Comparison of ENCODE assay signal across 29 cellular contexts in genomic region chr4:170386974-170387373, GRCh38.
A peak's percentile ranks its signal among the peaks of the same experiment; 100 is the strongest.
DNase-seq lines count a peak whose midpoint lies in the region; ATAC-seq and TF ChIP-seq lines count a peak whose summit lies in the region.
"Had no signal": no experiment of that assay in that cellular context is flagged by ENCODE, and none has a peak within 500 bp of the region (broad histone marks: within the 10 kb centered on the region; RNA-seq: fewer than 3 reads in every experiment).

No MANE protein-coding gene starts in this region.

- no peak overlapping the region for H2AFZ ChIP-seq in mammary epithelial cell (ENCODE audit: low read depth, low read length)

- peaks cover 11% of the 10 kb centered on the region for H3K4me1 Mint-ChIP-seq in MCF 10A (ENCODE audit: insufficient read depth, unreplicated experiment)
- H3K4me1 Mint-ChIP-seq: activated naive CD4-positive, alpha-beta T cell treated with anti-CD3 and anti-CD28 coated beads, Interleukin-2, amount 50 U/mL, for 24 hours had no signal

- in situ Hi-C loops in mammary epithelial cell (cut with MboI; ENCODE audit: low sequenced_read_pairs in 2 of 2), result no loop called here

- H4K20me1 ChIP-seq in mammary epithelial cell (ENCODE audit: insufficient read depth, low read length), result no peaks in the 10 kb centered on the region

- dilution Hi-C loops in mammary epithelial cell (cut with HindIII; ENCODE audit: low sequenced_read_pairs), result no loop called here

- intact Hi-C loops in mammary epithelial cell (cut with micrococcal nuclease), result no loop called here
- intact Hi-C loops in MCF 10A (cut with micrococcal nuclease), result no loop called here
- intact Hi-C loops in mucosa of descending colon (cut with DNase I, micrococcal nuclease), result no loop called here

- no peak overlapping the region for H3K9ac ChIP-seq in mammary epithelial cell (ENCODE audit: insufficient read depth, low read length)

- H3K9me3 ChIP-seq in mammary epithelial cell (replicated peaks; ENCODE audit: insufficient read depth, low read length) (no peaks in the 10 kb centered on the region), mucosa of descending colon (no peaks in the 10 kb centered on the region)
- H3K9me3 ChIP-seq: ascending aorta, testis had no signal

- H3K4me1 ChIP-seq in mammary epithelial cell (ENCODE audit: insufficient read depth, low read length) (peaks cover 45% of the 10 kb centered on the region), mucosa of descending colon (ENCODE audit: low read depth) (no peaks in the 10 kb centered on the region)
- H3K4me1 ChIP-seq: ascending aorta, sigmoid colon, testis had no signal

- H3K4me3 Mint-ChIP-seq in MCF 10A (ENCODE audit: unreplicated experiment), result no peak overlapping the region
- H3K4me3 Mint-ChIP-seq: activated CD8-positive, alpha-beta T cell treated with anti-CD3 and anti-CD28 coated beads, Interleukin-2, amount 10 ng/mL, durations not matched to agents 7 days and 5 days; activated naive CD4-positive, alpha-beta T cell treated with anti-CD3 and anti-CD28 coated beads, Interleukin-2, amount 50 U/mL, for 24 hours; CD4-positive, alpha-beta T cell; T-helper 1 cell treated with Interleukin-12 subunit alpha and Interleukin-12 subunit beta and Interleukin-4 antibody, amounts not matched to agents 30 μg/mL and 1 μg/mL, for 36 hours had no signal

- H3K4me2 ChIP-seq in mammary epithelial cell (ENCODE audit: insufficient read depth, low read depth, low read length), result no peak overlapping the region

- no peak overlapping the region for H3K27ac ChIP-seq in mammary epithelial cell (ENCODE audit: insufficient read depth, low read depth, low read length)
- H3K27ac ChIP-seq: 22Rv1, ascending aorta, foreskin keratinocyte, RWPE1, sigmoid colon, testis had no signal

- H3K4me3 ChIP-seq in mammary epithelial cell (replicated peaks in 1 of 3; ENCODE audit: insufficient read depth in 1 of 3, low read depth in 2 of 3, low read length in 3 of 3) (no peak overlapping the region), mucosa of descending colon (no peak overlapping the region)
- H3K4me3 ChIP-seq: ascending aorta, sigmoid colon, testis had no signal

- H3K27me3 Mint-ChIP-seq in MCF 10A (ENCODE audit: insufficient read depth, unreplicated experiment), result no peaks in the 10 kb centered on the region
- H3K27me3 Mint-ChIP-seq: activated naive CD4-positive, alpha-beta T cell treated with anti-CD3 and anti-CD28 coated beads, Interleukin-2, amount 50 U/mL, for 24 hours; CD4-positive, alpha-beta T cell had no signal

- no peak overlapping the region for H3K27ac Mint-ChIP-seq in MCF 10A (ENCODE audit: low read depth, unreplicated experiment)
- H3K27ac Mint-ChIP-seq: activated CD8-positive, alpha-beta T cell treated with anti-CD3 and anti-CD28 coated beads, Interleukin-2, amount 10 ng/mL, durations not matched to agents 7 days and 5 days; activated naive CD4-positive, alpha-beta T cell treated with anti-CD3 and anti-CD28 coated beads, Interleukin-2, amount 50 U/mL, for 24 hours; activated T-helper 2 cell treated with anti-CD3 and anti-CD28 coated beads, Interferon-gamma antibody, Interleukin-2, Interleukin-4, amounts not matched to agents 10 μg/mL and 5 μg/mL and 100 μg/mL, durations not matched to agents 14 hours and 24 hours and 36 hours; CD4-positive, alpha-beta T cell; T-helper 1 cell treated with Interleukin-12 subunit alpha and Interleukin-12 subunit beta and Interleukin-4 antibody, amounts not matched to agents 30 μg/mL and 1 μg/mL, for 36 hours had no signal

- no peaks in the 10 kb centered on the region for H3K9me3 Mint-ChIP-seq in MCF 10A (ENCODE audit: unreplicated experiment)

- H3K36me3 ChIP-seq in mammary epithelial cell (ENCODE audit: insufficient read depth, low read length) (no peaks in the 10 kb centered on the region), mucosa of descending colon (ENCODE audit: low read depth) (no peaks in the 10 kb centered on the region)
- H3K36me3 ChIP-seq: ascending aorta, sigmoid colon had no signal

- ATAC-seq in HG03378 (IDR thresholded peaks at IDR 0.05; ENCODE audit: unreplicated experiment), result no peak
- no peak for ATAC-seq in mucosa of descending colon
- ATAC-seq in GM19463 (IDR thresholded peaks at IDR 0.05; ENCODE audit: unreplicated experiment), result no peak
- ATAC-seq: activated CD8-positive, alpha-beta T cell treated with anti-CD3 and anti-CD28 coated beads, Interleukin-2, amount 10 ng/mL, durations not matched to agents 7 days and 5 days; left colon had no signal

- BruUV-seq in mammary epithelial cell (replicated peaks; lab: Mats Ljungman, UMichigan) (no TSS peak), MCF 10A (replicated peaks; lab: Mats Ljungman, UMichigan) (no TSS peak)

- no peaks in the 10 kb centered on the region for H3K79me2 ChIP-seq in mammary epithelial cell (ENCODE audit: insufficient read depth, low read length)

- CTCF ChIA-PET in mammary epithelial cell (lab: Charles Lee; ENCODE audit: low non-redundant PET) (no interaction called here), MCF 10A (lab: Yijun Ruan, JAX) (no interaction called here)

- 90% methylated on average over 2 of the region's 2 CpGs for WGBS in mammary epithelial cell (ENCODE audit: low coverage, missing lambda C conversion rate)

- H3K27me3 ChIP-seq in mammary epithelial cell (ENCODE audit: insufficient read depth, low read length), result no peaks in the 10 kb centered on the region
- H3K27me3 ChIP-seq: ascending aorta, foreskin keratinocyte, sigmoid colon, testis had no signal

- peak; percentile 40 for DNase-seq in mammary epithelial cell
- no peak for DNase-seq in MCF 10A (ENCODE audit: unreplicated experiment)
- DNase-seq in amniotic epithelial cell (ENCODE audit: low read depth), result peak; percentile 99
- DNase-seq in fibroblast of peridontal ligament (ENCODE audit: extremely low read depth), result peak; percentile 78
- DNase-seq in mucosa of descending colon, result no peak
- DNase-seq in C1 segment of cervical spinal cord (lab: John Stamatoyannopoulos, UW), result no peak
- DNase-seq: activated CD8-positive, alpha-beta T cell treated with anti-CD3 and anti-CD28 coated beads, Interleukin-2, amount 10 ng/mL, durations not matched to agents 7 days and 5 days; CD4-positive, alpha-beta T cell; cerebellar nuclear complex; H7; KBM-7; left colon; mesenchymal stem cell; NCI-H1417 treated with DMSO at 0.1 percent for 48 hours; NCI-H2081; NCI-H2227 treated with DMSO at 0.1 percent for 48 hours; NCI-H774; sigmoid colon; stimulated activated naive CD4-positive, alpha-beta T cell; testis had no signal

- TF ChIP-seq CTCF in mammary epithelial cell (conservative IDR thresholded peaks at IDR 0.05 in 1 of 2, IDR thresholded peaks at IDR 0.05 in 1 of 2; ENCODE audit: extremely low read depth in 1 of 2, insufficient read depth in 1 of 2, low read depth in 1 of 2, low read length in 2 of 2) (no peak), MCF 10A (IDR thresholded peaks at IDR 0.05; ENCODE audit: unreplicated experiment) (no peak), mucosa of descending colon (IDR thresholded peaks at IDR 0.05) (no peak)

- POLR2A ChIA-PET in MCF 10A (lab: Yijun Ruan, JAX), result no interaction called here

- H3K36me3 Mint-ChIP-seq in MCF 10A (ENCODE audit: insufficient read depth, unreplicated experiment), result no peaks in the 10 kb centered on the region
- H3K36me3 Mint-ChIP-seq: activated naive CD4-positive, alpha-beta T cell treated with anti-CD3 and anti-CD28 coated beads, Interleukin-2, amount 50 U/mL, for 24 hours had no signal

Comparison
In these comparisons a context has a peak if more than half of its experiments do, and no peak if none do; other contexts are left out.
1. DNase-seq: peak in mammary epithelial cell (single experiment), amniotic epithelial cell (single experiment) and fibroblast of peridontal ligament (single experiment); none in MCF 10A (single experiment), mucosa of descending colon (0 of 3) and C1 segment of cervical spinal cord (0 of 14).